In the genomic region with DNA sequence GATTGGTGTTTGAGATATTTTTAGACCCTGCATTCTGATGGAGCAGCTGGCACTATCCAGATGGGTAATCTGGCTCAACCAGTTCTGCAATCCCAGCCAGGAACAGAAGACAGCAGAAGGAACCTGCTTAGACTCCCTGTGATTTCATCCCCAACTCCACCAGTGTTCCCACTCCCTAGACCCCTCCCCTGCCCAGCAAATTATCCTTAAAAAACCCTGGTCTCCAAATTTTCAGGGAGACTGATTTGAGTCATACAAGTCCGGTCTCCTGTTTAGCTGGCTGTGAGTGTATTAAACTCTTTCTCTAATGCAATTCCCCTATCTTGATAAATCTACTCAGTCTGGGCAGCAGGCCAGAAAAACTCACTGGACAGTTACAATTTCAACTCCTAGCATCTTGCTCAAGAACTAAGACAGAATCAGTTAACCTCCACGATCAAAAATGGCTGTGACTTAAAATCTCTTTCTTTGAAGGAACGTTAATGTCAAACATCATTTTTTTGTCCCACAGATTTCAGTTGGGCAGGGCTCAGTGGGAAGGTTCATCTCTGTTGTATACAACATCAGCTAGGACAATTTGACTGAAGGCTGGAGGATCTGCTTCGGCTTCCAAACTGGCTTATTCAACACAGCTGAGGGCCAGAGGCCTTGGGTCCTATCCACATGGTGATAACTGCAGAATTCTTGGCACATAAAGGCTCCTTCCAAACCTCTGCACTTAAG, we compare ENCODE assay signal across 12 cellular contexts. TPM values are rescaled to one million over a fixed set of nuclear protein-coding genes. Genes with fewer than 3 reads are reported as not detected.
A peak's percentile ranks its signal among the peaks of the same experiment; 100 is the strongest.
DNase-seq lines count a peak whose midpoint lies in the region; ATAC-seq and TF ChIP-seq lines count a peak whose summit lies in the region.
"Had no signal": no experiment of that assay in that cellular context is flagged by ENCODE, and none has a peak within 500 bp of the region (broad histone marks: within the 10 kb centered on the region; RNA-seq: fewer than 3 reads in every experiment).

No MANE protein-coding gene starts in this region.

- no peak for TF ChIP-seq EP300 in sigmoid colon (IDR thresholded peaks at IDR 0.05)

- no peak overlapping the region for H3K4me3 ChIP-seq in AG04450 (ENCODE audit: low read depth, low read length)
- no peak overlapping the region for H3K4me3 ChIP-seq in HEK293 (ENCODE audit: low read depth, low read length)
- H3K4me3 ChIP-seq in hepatocyte, result no peak overlapping the region
- H3K4me3 ChIP-seq in sigmoid colon, result no peak overlapping the region
- H3K4me3 ChIP-seq: BLaER1 treated with 17β-estradiol and CSF1 and Interleukin-3, amounts not matched to agents 10 nM and 100 nM; stomach had no signal

- no peaks in the 10 kb centered on the region for H3K9me2 ChIP-seq in hepatocyte (replicated peaks; ENCODE audit: insufficient read depth)

- TF ChIP-seq POLR2A in sigmoid colon (IDR thresholded peaks at IDR 0.05), result no peak

- H3K9me3 ChIP-seq in AG04450 (ENCODE audit: control insufficient read depth, insufficient read depth, low read length) (no peaks in the 10 kb centered on the region), HEK293 (ENCODE audit: control insufficient read depth, insufficient read depth, low read depth, low read length) (no peaks in the 10 kb centered on the region), hepatocyte (ENCODE audit: low read depth) (no peaks in the 10 kb centered on the region), sigmoid colon (no peaks in the 10 kb centered on the region)

- no peak overlapping the region for H3K4me2 ChIP-seq in hepatocyte
- H3K4me2 ChIP-seq: BLaER1 treated with 17β-estradiol and CSF1 and Interleukin-3, amounts not matched to agents 10 nM and 100 nM had no signal

- intact Hi-C loops in sigmoid colon (cut with DNase I), result no loop called here

- H3K36me3 ChIP-seq in HEK293 (ENCODE audit: control insufficient read depth in 2 of 2, insufficient read depth in 1 of 2, low read length in 2 of 2) (no peaks in the 10 kb centered on the region), hepatocyte (replicated peaks; ENCODE audit: insufficient read depth, low read depth) (no peaks in the 10 kb centered on the region), sigmoid colon (no peaks in the 10 kb centered on the region)
- H3K36me3 ChIP-seq: BLaER1 treated with 17β-estradiol and CSF1 and Interleukin-3, amounts not matched to agents 10 nM and 100 nM; stomach had no signal

- TF ChIP-seq CTCF in AG04450 (IDR thresholded peaks at IDR 0.05; ENCODE audit: low read depth, low read length), result no peak
- no peak for TF ChIP-seq CTCF in HEK293 (tag by site-specific recombination; IDR thresholded peaks at IDR 0.05)
- TF ChIP-seq CTCF in VCaP (conservative IDR thresholded peaks at IDR 0.05), result no peak
- no peak for TF ChIP-seq CTCF in hepatocyte (IDR thresholded peaks at IDR 0.05; ENCODE audit: poor library complexity)
- no peak for TF ChIP-seq CTCF in sigmoid colon (IDR thresholded peaks at IDR 0.05)

- peaks cover 4% of the 10 kb centered on the region for H3K27me3 ChIP-seq in AG04450 (ENCODE audit: control insufficient read depth, insufficient read depth, low read length)
- H3K27me3 ChIP-seq in hepatocyte, result no peaks in the 10 kb centered on the region
- no peaks in the 10 kb centered on the region for H3K27me3 ChIP-seq in sigmoid colon
- H3K27me3 ChIP-seq: BLaER1 treated with 17β-estradiol and CSF1 and Interleukin-3, amounts not matched to agents 10 nM and 100 nM; stomach had no signal

- POLR2A ChIA-PET in AG04450 (lab: Yijun Ruan, JAX), result interaction anchor here (0.6 kb wide), 2 partner anchors 25 to 425 kb away, joined by 4 to 5 read pairs; no protein-coding TSS in a partner anchor
- POLR2A ChIA-PET in HEK293 (lab: Yijun Ruan, JAX), result no interaction called here

- peak; percentile 54 for DNase-seq in AG04450 (ENCODE audit: low read depth, low spot score)
- DNase-seq in hepatocyte (ENCODE audit: low spot score), result peak; percentile 48
- no peak for DNase-seq in sigmoid colon
- DNase-seq in cerebellar nuclear complex (lab: John Stamatoyannopoulos, UW), result no peak
- DNase-seq: activated T-cell treated with anti-CD3 and anti-CD28 coated beads, Interleukin-2, amount 50 U/mL, for 1 hour; NK-92 treated with Interleukin-12 subunit alpha and Interleukin-12 subunit beta, amount 100 ng/mL, for 24 hours; stomach had no signal

- H4K20me1 ChIP-seq in hepatocyte (ENCODE audit: insufficient read depth, poor library complexity, severe bottlenecking), result no peaks in the 10 kb centered on the region
- H4K20me1 ChIP-seq: BLaER1 treated with 17β-estradiol and CSF1 and Interleukin-3, amounts not matched to agents 10 nM and 100 nM had no signal

- 75% methylated on average over 4 of the region's 4 CpGs for WGBS in hepatocyte (ENCODE audit: low lambda C conversion rate, missing lambda C conversion rate)
- 66 to 82% methylated on average over 4 of the region's 4 CpGs for WGBS in sigmoid colon, 2 donors

- peak overlapping the region; percentile 31 for H3K27ac ChIP-seq in AG04450 (ENCODE audit: low read depth, low read length)
- no peak overlapping the region for H3K27ac ChIP-seq in HEK293 (ENCODE audit: extremely low read depth, low read depth, low read length)
- peak overlapping the region; percentile 59 for H3K27ac ChIP-seq in VCaP
- H3K27ac ChIP-seq in hepatocyte, result no peak overlapping the region
- no peak overlapping the region for H3K27ac ChIP-seq in sigmoid colon
- H3K27ac ChIP-seq: BLaER1 treated with 17β-estradiol and CSF1 and Interleukin-3, amounts not matched to agents 10 nM and 100 nM; stomach had no signal

- CTCF ChIA-PET in AG04450 (lab: Charles Lee), result no interaction called here
- CTCF ChIA-PET in HEK293 (lab: Yijun Ruan, JAX), result no interaction called here

- H3K79me2 ChIP-seq in hepatocyte, result no peaks in the 10 kb centered on the region

- no peaks in the 10 kb centered on the region for H3K4me1 ChIP-seq in HEK293 (ENCODE audit: control insufficient read depth, insufficient read depth, low read length)
- H3K4me1 ChIP-seq in hepatocyte (ENCODE audit: insufficient read depth), result no peaks in the 10 kb centered on the region
- H3K4me1 ChIP-seq in sigmoid colon, result peaks cover 0 to 5% (median 0%) of the 10 kb centered on the region in 4 donors

- H2AFZ ChIP-seq in hepatocyte, result no peak overlapping the region

- ATAC-seq in GM21723 (IDR thresholded peaks at IDR 0.05; ENCODE audit: unreplicated experiment) (no peak), GM21825 (IDR thresholded peaks at IDR 0.05; ENCODE audit: unreplicated experiment) (no peak)

TF ChIP-seq in HEK293, 187 proteins besides CTCF, POLR2A, EP300 and RAD21:
- TF ChIP-seq SETDB1 (IDR thresholded peaks at IDR 0.05; ENCODE audit: insufficient read length, low read length) (peak; percentile 29), ZNF530 (tag by site-specific recombination; IDR thresholded peaks at IDR 0.05; ENCODE audit: low read depth) (no peak)
TF ChIP-seq in HEK293: peak in this region for 1.

RNA-seq across cellular contexts. Expression of gene RBL2, which starts 4.9 kb away (rescaled TPM):
- 33.8 and 44.6 TPM in 2 replicates for polyA plus RNA-seq in AG04450 (2011; rRNA removed)
- 45.9 and 46.8 TPM in 2 replicates for polyA minus RNA-seq in AG04450 (2011; rRNA and poly(A)+ RNA removed)
- total RNA-seq in hepatocyte, result 47.5 and 48.8 TPM in 2 replicates
- polyA plus RNA-seq in hepatocyte, result 17.3 and 26.0 TPM in 2 replicates
- 100 to 1,000 TPM in 1 of 4 donors, 10 to 100 TPM in 3; 74.9 to 113 (median 82.8) TPM for total RNA-seq in sigmoid colon
- 10 to 100 TPM; 25.0 to 36.0 (median 27.6) TPM for polyA plus RNA-seq in sigmoid colon

Comparison
In these comparisons a context has a peak if more than half of its experiments do, and no peak if none do; other contexts are left out.
1. DNase-seq: peak in AG04450 (single experiment) and hepatocyte (single experiment); none in sigmoid colon (single experiment) and cerebellar nuclear complex (0 of 2).
2. H3K27ac ChIP-seq: peak in AG04450 (single experiment) and VCaP (single experiment); none in HEK293 (single experiment), hepatocyte (single experiment) and sigmoid colon (0 of 4).